ENCODE assay signal across 9 cellular contexts in the genomic region with DNA sequence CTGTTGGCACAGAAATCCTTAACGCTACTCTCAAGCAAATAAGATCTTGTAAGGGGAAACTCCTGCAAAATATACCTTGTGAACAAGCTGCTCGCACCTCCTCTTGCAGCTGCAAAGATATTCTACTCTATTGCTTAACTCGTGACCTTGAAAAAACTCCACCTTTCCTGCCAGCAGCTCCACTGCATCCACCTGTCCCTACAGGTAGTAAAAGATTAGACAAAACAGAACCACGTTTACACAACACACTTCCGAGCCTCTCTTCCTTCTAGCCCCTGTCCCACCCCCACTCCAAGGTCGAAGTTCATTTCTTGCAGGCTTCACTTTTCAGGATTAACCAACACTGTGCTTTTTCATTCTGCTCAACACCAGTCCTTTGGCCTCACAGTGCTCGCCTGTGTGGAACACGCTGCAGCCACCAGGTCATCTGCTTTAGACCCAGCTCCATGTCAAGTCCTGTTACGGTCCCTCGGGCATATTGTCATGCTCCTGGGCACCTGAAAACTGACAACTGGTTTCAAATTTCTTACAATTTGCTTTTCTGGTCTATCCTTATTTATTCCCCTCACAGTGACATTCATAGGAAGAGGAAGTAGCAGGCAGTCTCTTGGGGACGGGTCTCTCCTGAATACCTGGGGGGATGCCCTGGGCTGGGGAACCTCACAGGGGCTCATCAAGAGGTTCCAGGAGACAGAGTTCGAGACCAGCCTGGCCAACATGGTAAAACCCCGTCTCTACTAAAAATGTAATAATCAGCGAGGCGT.
A peak's percentile ranks its signal among the peaks of the same experiment; 100 is the strongest.
DNase-seq lines count a peak whose midpoint lies in the region; ATAC-seq and TF ChIP-seq lines count a peak whose summit lies in the region.
"Had no signal": no experiment of that assay in that cellular context is flagged by ENCODE, and none has a peak within 500 bp of the region (broad histone marks: within the 10 kb centered on the region; RNA-seq: fewer than 3 reads in every experiment).

No MANE protein-coding gene starts in this region.

- peak; percentile 16 for DNase-seq in Caki2 (ENCODE audit: low read depth)
- peak; percentile 50 to 74 for DNase-seq in NCI-H526 (lab: John Stamatoyannopoulos, UW)
- DNase-seq in chondrocyte (ENCODE audit: low spot score) = no peak
- no peak for DNase-seq in osteoblast (ENCODE audit: insufficient read length, low spot score, missing footprints)
- DNase-seq in NCI-H1694 (lab: John Stamatoyannopoulos, UW) = no peak
- DNase-seq in putamen (ENCODE audit: low spot score) = no peak
- DNase-seq: NCI-H446 treated with DMSO at 0.1 percent for 48 hours had no signal

- H3K27me3 ChIP-seq in osteoblast (ENCODE audit: insufficient read depth, low read length) = no peaks in the 10 kb centered on the region

- H3K36me3 ChIP-seq in osteoblast (ENCODE audit: insufficient read depth, low read length) = peaks cover 87% of the 10 kb centered on the region

- peak overlapping the region; percentile 38 for H3K27ac Mint-ChIP-seq in chondrocyte (ENCODE audit: unreplicated experiment)

- H4K20me1 ChIP-seq in osteoblast (ENCODE audit: insufficient read depth, low read length) = peaks cover 58% of the 10 kb centered on the region

- H3K4me1 Mint-ChIP-seq in chondrocyte (ENCODE audit: low read depth) = peaks cover 79% of the 10 kb centered on the region

- H3K9me3 Mint-ChIP-seq in chondrocyte (ENCODE audit: low read depth) = no peaks in the 10 kb centered on the region

- peaks cover 93% of the 10 kb centered on the region for H3K79me2 ChIP-seq in osteoblast (ENCODE audit: insufficient read depth, low read length)

- in situ Hi-C loops in Caki2 (cut with HindIII; ENCODE audit: low pct_unique_long_range_greater_than_20kb, low sequenced_read_pairs) = no loop called here

- no peak overlapping the region for H2AFZ ChIP-seq in osteoblast (ENCODE audit: low read length)

- peak overlapping the region; percentile 99 for H3K27ac ChIP-seq in osteoblast (ENCODE audit: low read depth, low read length)

- peaks cover 92% of the 10 kb centered on the region for H3K4me1 ChIP-seq in osteoblast (ENCODE audit: insufficient read depth, low read length)

- peaks cover 1% of the 10 kb centered on the region for H3K36me3 Mint-ChIP-seq in chondrocyte (ENCODE audit: low read depth)

- H3K4me3 Mint-ChIP-seq in chondrocyte (ENCODE audit: unreplicated experiment) = no peak overlapping the region

- no peak for ATAC-seq in HG03039 (IDR thresholded peaks at IDR 0.05; ENCODE audit: unreplicated experiment)
- ATAC-seq in GM21515 (IDR thresholded peaks at IDR 0.05; ENCODE audit: unreplicated experiment) = no peak

- H3K4me2 ChIP-seq in osteoblast (ENCODE audit: insufficient read depth, low read length) = peak overlapping the region; percentile 64

- H3K4me3 ChIP-seq in osteoblast (ENCODE audit: insufficient read depth, low read length) = no peak overlapping the region

- no peaks in the 10 kb centered on the region for H3K9me3 ChIP-seq in osteoblast (ENCODE audit: low read depth, low read length)

- no peaks in the 10 kb centered on the region for H3K27me3 Mint-ChIP-seq in chondrocyte (ENCODE audit: low read depth)

- TF ChIP-seq CTCF in chondrocyte (IDR thresholded peaks at IDR 0.05) (no peak), osteoblast (IDR thresholded peaks at IDR 0.05; ENCODE audit: extremely low read depth, low read depth, low read length) (no peak)

Comparison
In these comparisons a context has a peak if more than half of its experiments do, and no peak if none do; other contexts are left out.
1. DNase-seq: peak in Caki2 (single experiment) and NCI-H526 (2 of 2); none in chondrocyte (single experiment), osteoblast (single experiment), NCI-H1694 (single experiment) and putamen (single experiment).